ENCODE assay signal across 1 cellular context in genomic region chr21:42582422-42583149, GRCh38.
TF ChIP-seq lines count a peak whose summit lies in the region.

No MANE protein-coding gene starts in this region.

TF ChIP-seq in K562, 482 proteins besides CTCF, POLR2A, EP300 and RAD21 (continued from another document):
- TF ChIP-seq TCFL5 (CRISPR knock-in tag; conservative IDR thresholded peaks at IDR 0.05) = no peak
- no peak for TF ChIP-seq PREB (CRISPR knock-in tag; IDR thresholded peaks at IDR 0.05)
- TF ChIP-seq CBX2 (IDR thresholded peaks at IDR 0.05; ENCODE audit: insufficient read depth, low read length, poor library complexity, severe bottlenecking) = peak; percentile 85
- no peak for TF ChIP-seq NFYB (IDR thresholded peaks at IDR 0.05; ENCODE audit: extremely low read depth, insufficient read length)
- no peak for TF ChIP-seq ZSCAN29 (IDR thresholded peaks at IDR 0.05)
- no peak for TF ChIP-seq RFX7 (CRISPR knock-in tag; IDR thresholded peaks at IDR 0.05)
